9 cellular contexts compared by ENCODE assay signal in the genomic region with DNA sequence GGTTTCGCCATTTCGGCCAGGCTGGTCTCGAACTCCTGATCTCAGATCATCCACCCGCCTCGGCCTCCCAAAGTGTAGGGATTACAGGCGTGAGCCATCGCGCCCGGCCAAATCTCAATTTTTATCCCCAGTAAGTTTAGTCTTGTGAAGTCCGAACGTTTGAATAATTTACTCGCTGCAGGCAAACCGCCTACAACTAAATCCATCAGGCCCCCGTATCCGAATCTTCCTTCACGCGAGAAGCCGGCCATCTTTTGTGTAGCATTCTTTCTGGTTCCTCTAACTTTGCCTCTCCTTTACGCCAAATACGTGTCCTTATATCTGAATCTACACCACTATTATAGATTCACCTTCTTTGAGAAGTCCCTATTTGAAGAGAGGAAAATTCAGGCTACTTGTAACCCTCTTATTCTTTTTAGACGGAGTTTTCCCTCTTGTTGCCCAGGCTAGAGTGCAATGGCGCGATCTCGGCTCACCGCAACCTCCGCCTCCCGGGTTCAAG. TPM values are rescaled to one million over a fixed set of nuclear protein-coding genes. Genes with fewer than 3 reads are reported as not detected.
DNase-seq lines count a peak whose midpoint lies in the region; ATAC-seq, FAIRE-seq and TF ChIP-seq lines count a peak whose summit lies in the region.
"Had no signal": no experiment of that assay in that cellular context is flagged by ENCODE, and none has a peak within 500 bp of the region (broad histone marks: within the 10 kb centered on the region; RNA-seq: fewer than 3 reads in every experiment).

No MANE protein-coding gene starts in this region.

- POLR2A ChIA-PET in GM12878 (lab: Charles Lee), result interaction anchor here (1.5 to 1.8 kb wide), 2 partner anchors 48 to 57 kb away, joined by 3 to 4 read pairs; partner anchors contain the start of gene MICALL1

- H3K9me3 ChIP-seq in ES-I3 (ENCODE audit: control insufficient read depth, insufficient read depth, low read length) (peaks cover 4% of the 10 kb centered on the region; the same call in 1 of the 2 replicates), GM12878 (replicated peaks; ENCODE audit: control insufficient read depth, insufficient read depth, low read length) (peaks cover 2% of the 10 kb centered on the region; the same call in 2 of the 3 replicates), liver (ENCODE audit: control insufficient read depth in 4 of 4, low read length in 3 of 4) (no peaks in the 10 kb centered on the region), testis (no peaks in the 10 kb centered on the region)

- peak overlapping the region; percentile 56 for H2AFZ ChIP-seq in GM12878 (ENCODE audit: control insufficient read depth, low read depth, low read length)

- no peak for TF ChIP-seq CTCF in GM12878 (IDR thresholded peaks at IDR 0.05 in 2 of 3, conservative IDR thresholded peaks at IDR 0.05 in 1 of 3; ENCODE audit: control insufficient read depth in 2 of 3, extremely low read depth in 1 of 3, insufficient read depth in 1 of 3, low read depth in 3 of 3, low read length in 3 of 3)
- no peak for TF ChIP-seq CTCF in liver (IDR thresholded peaks at IDR 0.05; ENCODE audit: low read depth, low read length, missing input control)
- no peak for TF ChIP-seq CTCF in testis (IDR thresholded peaks at IDR 0.05)

- RAD21 ChIA-PET in GM12878 (lab: Charles Lee; ENCODE audit: unreplicated experiment), result no interaction called here

- H3K27me3 ChIP-seq in GM12878 (replicated peaks in 1 of 2; ENCODE audit: control insufficient read depth in 2 of 2, insufficient read depth in 2 of 2, low read length in 1 of 2), result no peaks in the 10 kb centered on the region
- no peaks in the 10 kb centered on the region for H3K27me3 ChIP-seq in liver (ENCODE audit: control insufficient read depth in 4 of 4, insufficient read depth in 4 of 4, low read length in 3 of 4)
- H3K27me3 ChIP-seq in testis, result no peaks in the 10 kb centered on the region

- SMC1A ChIA-PET in GM12878 (lab: Charles Lee; ENCODE audit: uncharacterized antibody, unreplicated experiment), result no interaction called here

- peaks cover 47% of the 10 kb centered on the region for H3K79me2 ChIP-seq in GM12878 (ENCODE audit: control insufficient read depth, insufficient read depth, low read length)

- TF ChIP-seq EP300 in GM12878 (IDR thresholded peaks at IDR 0.05; ENCODE audit: borderline replicate concordance in 1 of 2, control insufficient read depth in 1 of 2, low read depth in 2 of 2, low read length in 2 of 2), result no peak

- H3K4me1 ChIP-seq in ES-I3 (ENCODE audit: insufficient read depth, low read length) (no peaks in the 10 kb centered on the region), GM12878 (ENCODE audit: control insufficient read depth, insufficient read depth, low read length) (peaks cover 3% of the 10 kb centered on the region; the same call in 1 of the 2 replicates), liver (ENCODE audit: control insufficient read depth in 4 of 4, insufficient read depth in 4 of 4, low read length in 3 of 4) (peaks cover 2 to 32% (median 26%) of the 10 kb centered on the region in 4 donors), testis (peaks cover 18% of the 10 kb centered on the region)

- no peaks in the 10 kb centered on the region; the same call in 1 of the 2 replicates for H4K20me1 ChIP-seq in GM12878 (ENCODE audit: control insufficient read depth, insufficient read depth)

- in situ Hi-C loops in GM12878 (cut with MboI), result no loop called here

- intact Hi-C loops in GM12878 (cut with micrococcal nuclease; ENCODE audit: unreplicated experiment), result loop anchor here (10.0 kb wide), 1 partner anchor 906 kb away; the partner anchor contains the start of gene SUN2
- intact Hi-C loops in testis (cut with DNase I; ENCODE audit: low total_unique reads), result no loop called here

- BruUV-seq in GM12878 (replicated peaks; lab: Mats Ljungman, UMichigan), result TSS peak; percentile 96

- ATAC-seq in GM12878 (no peak), HG02759 (IDR thresholded peaks at IDR 0.05; ENCODE audit: unreplicated experiment) (no peak)

- H3K4me3 ChIP-seq in GM12878 (peak overlapping the region; percentile 90), liver (ENCODE audit: low read depth in 1 of 3, low read length in 3 of 3) (peak overlapping the region; percentile 86 to 98 (median 95)), testis (peak overlapping the region; percentile 82 to 87)

- peak overlapping the region; percentile 92 for H3K9ac ChIP-seq in ES-I3 (ENCODE audit: low read depth, low read length)
- H3K9ac ChIP-seq in GM12878 (ENCODE audit: control insufficient read depth, insufficient read depth, low read length), result peak overlapping the region; percentile 86
- peak overlapping the region; percentile 41 to 85 for H3K9ac ChIP-seq in liver (ENCODE audit: low read depth in 1 of 2, low read length in 2 of 2)

- DNase-seq in NCI-H2171 treated with DMSO at 0.1 percent for 48 hours (lab: John Stamatoyannopoulos, UW), result peak; percentile 15
- DNase-seq in GM12878 (ENCODE audit: low read depth, low spot score), result no peak
- no peak for DNase-seq in testis
- DNase-seq in NCI-H1048 (lab: John Stamatoyannopoulos, UW), result no peak
- no peak for DNase-seq in amniotic stem cell (lab: John Stamatoyannopoulos, UW)

- TF ChIP-seq RAD21 in GM12878 (IDR thresholded peaks at IDR 0.05; ENCODE audit: insufficient read depth, low read depth, low read length) (no peak), liver (IDR thresholded peaks at IDR 0.05) (no peak)

- TF ChIP-seq POLR2A in GM12878 (IDR thresholded peaks at IDR 0.05; ENCODE audit: low read depth, low read length) (no peak), testis (IDR thresholded peaks at IDR 0.05) (no peak)

- no peak for FAIRE-seq in GM12878 (lab: Jason Lieb, UNC)

- H3K36me3 ChIP-seq in ES-I3 (ENCODE audit: insufficient read depth, low read length) (peaks cover 26% of the 10 kb centered on the region), GM12878 (ENCODE audit: control insufficient read depth in 2 of 2, insufficient read depth in 2 of 2, low read length in 1 of 2) (peaks cover 7 to 20% of the 10 kb centered on the region in 2 experiments), liver (ENCODE audit: control insufficient read depth in 4 of 4, insufficient read depth in 3 of 4, low read depth in 1 of 4, low read length in 3 of 4) (peaks cover 2 to 16% (median 13%) of the 10 kb centered on the region in 4 donors), testis (ENCODE audit: low read depth, missing control alignments) (no peaks in the 10 kb centered on the region)

- CTCF ChIA-PET in GM12878 (lab: Yijun Ruan, JAX), result interaction anchor here (1.5 to 1.8 kb wide), 3 partner anchors 13 to 31 kb away, joined by 6 to 11 read pairs (median 8); no protein-coding TSS in a partner anchor

- H3K4me2 ChIP-seq in GM12878 (ENCODE audit: control insufficient read depth, insufficient read depth), result peak overlapping the region; percentile 66

- 62% methylated on average over 27 of the region's 27 CpGs for WGBS in GM12878 (ENCODE audit: insufficient coverage, insufficient replicate concordance, low lambda C conversion rate, missing lambda C conversion rate)
- 36% methylated on average over 27 of the region's 27 CpGs for WGBS in liver
- WGBS in testis, 2 donors, result 19 to 25% methylated on average over 27 of the region's 27 CpGs

- peak overlapping the region; percentile 81 for H3K27ac ChIP-seq in GM12878 (ENCODE audit: control insufficient read depth, insufficient read depth)
- peak overlapping the region; percentile 81 to 82 for H3K27ac ChIP-seq in liver (ENCODE audit: low read depth in 1 of 2, low read length in 2 of 2)
- peak overlapping the region; percentile 79 to 93 for H3K27ac ChIP-seq in testis

RNA-seq across cellular contexts. Expression of gene EIF3L, which starts 0.6 kb away (rescaled TPM):
- total RNA-seq in GM12878 (2013; cell fraction: nucleolus; rRNA removed), result 152 and 153 TPM in 2 replicates
- total RNA-seq in GM12878 (2014; rRNA removed) (624 and 646 TPM in 2 replicates), GM12878 (2014; rRNA removed; fragmentation: Illumina TruSeq; extraction: Trizol) (493 and 525 TPM in 2 replicates), GM12878 (2021) (593 and 613 TPM in 2 replicates), liver (100 to 1,000 TPM; 103 to 217 TPM), testis (100 to 1,000 TPM; 185 to 316 TPM)
- 933 TPM for polyA plus RNA-seq in GM12878 (2011; ENCODE audit: low read depth)
- polyA plus RNA-seq in GM12878 (2011; rRNA removed) (1,037 and 1,269 TPM in 2 replicates), GM12878 (2014; fragmentation: Illumina TruSeq; extraction: Trizol) (783 and 881 TPM in 2 replicates), GM12878 (2014; fragmentation: Nextera tagmentation; extraction: Ambion mirVana) (100 to 1,000 TPM; 521 to 732 TPM), GM12878 (2014; rRNA removed) (613 and 643 TPM in 2 replicates), GM12878 (2016; fragmentation: Nextera tagmentation; extraction: Ambion mirVana) (100 to 1,000 TPM; 294 to 302 TPM), liver (100 to 1,000 TPM; 104 to 117 TPM), testis (ENCODE audit: insufficient read depth, low read depth, low replicate concordance) (295 TPM)
- polyA plus RNA-seq in GM12878 (2011; cell fraction: cytosol; rRNA removed), result 868 and 904 TPM in 2 replicates
- 244 and 332 TPM in 2 replicates for polyA plus RNA-seq in GM12878 (2011; cell fraction: nucleus; rRNA removed)
- polyA plus RNA-seq in GM12878 (2012), result 1,002 and 1,217 TPM in 2 replicates
- polyA minus RNA-seq in GM12878 (2011; rRNA and poly(A)+ RNA removed), result 1,170 and 1,376 TPM in 2 replicates
- polyA minus RNA-seq in GM12878 (2011; cell fraction: cytosol; rRNA and poly(A)+ RNA removed), result 183 and 194 TPM in 2 replicates
- 89.0 and 104 TPM in 2 replicates for polyA minus RNA-seq in GM12878 (2011; cell fraction: nucleus; rRNA and poly(A)+ RNA removed)

RNA-seq across cellular contexts. Expression of gene ANKRD54, which starts 4.5 kb away (rescaled TPM):
- total RNA-seq in GM12878 (2013; cell fraction: nucleolus; rRNA removed), result 22.8 and 27.3 TPM in 2 replicates
- total RNA-seq in GM12878 (2014; rRNA removed) (19.0 and 19.1 TPM in 2 replicates), GM12878 (2014; rRNA removed; fragmentation: Illumina TruSeq; extraction: Trizol) (12.6 and 13.4 TPM in 2 replicates), GM12878 (2021) (15.8 and 18.3 TPM in 2 replicates), liver (10 to 100 TPM; 13.7 to 25.5 TPM), testis (100 to 1,000 TPM; 117 to 138 TPM)
- 5.8 TPM for polyA plus RNA-seq in GM12878 (2011; ENCODE audit: low read depth)
- polyA plus RNA-seq in GM12878 (2011; rRNA removed) (7.5 and 13.7 TPM in 2 replicates), GM12878 (2014; fragmentation: Illumina TruSeq; extraction: Trizol) (10.1 and 13.9 TPM in 2 replicates), GM12878 (2014; fragmentation: Nextera tagmentation; extraction: Ambion mirVana) (1 to 10 TPM; 5.8 to 9.7 TPM), GM12878 (2014; rRNA removed) (21.7 and 22.0 TPM in 2 replicates), GM12878 (2016; fragmentation: Nextera tagmentation; extraction: Ambion mirVana) (10 to 100 TPM; 25.3 to 31.6 TPM), liver (10 to 100 TPM; 10.7 to 11.3 TPM), testis (ENCODE audit: insufficient read depth, low read depth, low replicate concordance) (61.5 TPM)
- polyA plus RNA-seq in GM12878 (2011; cell fraction: cytosol; rRNA removed), result 15.4 and 25.6 TPM in 2 replicates
- polyA plus RNA-seq in GM12878 (2011; cell fraction: nucleus; rRNA removed), result 36.5 and 41.5 TPM in 2 replicates
- polyA plus RNA-seq in GM12878 (2012), result 8.3 and 9.9 TPM in 2 replicates
- 10.0 and 26.6 TPM in 2 replicates for polyA minus RNA-seq in GM12878 (2011; rRNA and poly(A)+ RNA removed)
- polyA minus RNA-seq in GM12878 (2011; cell fraction: cytosol; rRNA and poly(A)+ RNA removed), result 10.2 and 13.5 TPM in 2 replicates
- 6.9 and 13.8 TPM in 2 replicates for polyA minus RNA-seq in GM12878 (2011; cell fraction: nucleus; rRNA and poly(A)+ RNA removed)

RNA-seq across cellular contexts. Expression of gene GALR3, which starts 25.5 kb away (rescaled TPM):
- 0.96 TPM in 1 of 2 replicates, not detected in the other for total RNA-seq in GM12878 (2013; cell fraction: nucleolus; rRNA removed)
- total RNA-seq in GM12878 (2014; rRNA removed) (not detected in 2 replicates), GM12878 (2014; rRNA removed; fragmentation: Illumina TruSeq; extraction: Trizol) (not detected in 2 replicates), GM12878 (2021) (not detected in 2 replicates), liver (not detected), testis (1 to 10 TPM in 1 of 2 donors, under 1 TPM in 1; 0.81 to 4.8 TPM)
- not detected for polyA plus RNA-seq in GM12878 (2011; ENCODE audit: low read depth)
- polyA plus RNA-seq in GM12878 (2011; rRNA removed) (not detected in 2 replicates), GM12878 (2014; fragmentation: Illumina TruSeq; extraction: Trizol) (not detected in 2 replicates), GM12878 (2014; fragmentation: Nextera tagmentation; extraction: Ambion mirVana) (not detected), GM12878 (2014; rRNA removed) (not detected in 2 replicates), GM12878 (2016; fragmentation: Nextera tagmentation; extraction: Ambion mirVana) (not detected), liver (not detected), testis (ENCODE audit: insufficient read depth, low read depth, low replicate concordance) (not detected)
- not detected in 2 replicates for polyA plus RNA-seq in GM12878 (2011; cell fraction: cytosol; rRNA removed)
- polyA plus RNA-seq in GM12878 (2011; cell fraction: nucleus; rRNA removed), result 0.13 and 0.19 TPM in 2 replicates
- polyA plus RNA-seq in GM12878 (2012), result not detected in 2 replicates
- polyA minus RNA-seq in GM12878 (2011; rRNA and poly(A)+ RNA removed), result 0.26 TPM in 1 of 2 replicates, not detected in the other
- not detected in 2 replicates for polyA minus RNA-seq in GM12878 (2011; cell fraction: cytosol; rRNA and poly(A)+ RNA removed)
- not detected in 2 replicates for polyA minus RNA-seq in GM12878 (2011; cell fraction: nucleus; rRNA and poly(A)+ RNA removed)
- total RNA-seq: activated CD8-positive, alpha-beta memory T cell treated with anti-CD3 and anti-CD28 coated beads for 36 hours had no signal

RNA-seq across cellular contexts. Expression of gene GCAT, which starts 40.9 kb away (rescaled TPM):
- total RNA-seq in GM12878 (2013; cell fraction: nucleolus; rRNA removed), result 6.9 and 8.0 TPM in 2 replicates
- 28.6 and 32.6 TPM in 2 replicates for total RNA-seq in GM12878 (2014; rRNA removed)
- 8.9 and 9.3 TPM in 2 replicates for total RNA-seq in GM12878 (2014; rRNA removed; fragmentation: Illumina TruSeq; extraction: Trizol)
- total RNA-seq in GM12878 (2021), result 21.8 and 22.8 TPM in 2 replicates
- polyA plus RNA-seq in GM12878 (2011; ENCODE audit: low read depth), result 4.3 TPM
- polyA plus RNA-seq in GM12878 (2011; rRNA removed), result 4.0 and 10.8 TPM in 2 replicates
- polyA plus RNA-seq in GM12878 (2011; cell fraction: cytosol; rRNA removed), result 15.6 and 21.1 TPM in 2 replicates
- polyA plus RNA-seq in GM12878 (2011; cell fraction: nucleus; rRNA removed), result 22.0 and 24.7 TPM in 2 replicates
- 13.1 and 13.3 TPM in 2 replicates for polyA plus RNA-seq in GM12878 (2012)
- polyA plus RNA-seq in GM12878 (2014; fragmentation: Illumina TruSeq; extraction: Trizol), result 1.7 and 7.2 TPM in 2 replicates
- polyA plus RNA-seq in GM12878 (2014; fragmentation: Nextera tagmentation; extraction: Ambion mirVana), result 1 to 10 TPM in 1 of 2 experiments, under 1 TPM in 1; 0.95 to 2.4 TPM
- polyA plus RNA-seq in GM12878 (2014; rRNA removed), result 19.9 and 20.8 TPM in 2 replicates
- polyA plus RNA-seq in GM12878 (2016; fragmentation: Nextera tagmentation; extraction: Ambion mirVana), result 10 to 100 TPM; 29.9 to 34.3 TPM
- 7.3 and 14.1 TPM in 2 replicates for polyA minus RNA-seq in GM12878 (2011; rRNA and poly(A)+ RNA removed)
- 8.1 and 8.8 TPM in 2 replicates for polyA minus RNA-seq in GM12878 (2011; cell fraction: cytosol; rRNA and poly(A)+ RNA removed)
- 5.7 and 6.0 TPM in 2 replicates for polyA minus RNA-seq in GM12878 (2011; cell fraction: nucleus; rRNA and poly(A)+ RNA removed)
- 10 to 100 TPM; 27.7 to 31.8 TPM for total RNA-seq in liver
- 10 to 100 TPM; 20.7 to 32.6 TPM for polyA plus RNA-seq in liver
- 10 to 100 TPM; 36.7 to 40.6 TPM for total RNA-seq in testis
- 21.4 TPM for polyA plus RNA-seq in testis (ENCODE audit: insufficient read depth, low read depth, low replicate concordance)

RNA-seq across cellular contexts. Expression of gene MICALL1, which starts 57.5 kb away (rescaled TPM):
- 17.2 and 20.1 TPM in 2 replicates for total RNA-seq in GM12878 (2013; cell fraction: nucleolus; rRNA removed)
- total RNA-seq in GM12878 (2014; rRNA removed) (11.6 and 15.0 TPM in 2 replicates), GM12878 (2014; rRNA removed; fragmentation: Illumina TruSeq; extraction: Trizol) (8.6 and 8.8 TPM in 2 replicates), GM12878 (2021) (26.0 and 30.7 TPM in 2 replicates), liver (1 to 10 TPM; 2.7 to 9.3 TPM), testis (10 to 100 TPM; 25.2 to 38.0 TPM)
- 4.6 TPM for polyA plus RNA-seq in GM12878 (2011; ENCODE audit: low read depth)
- polyA plus RNA-seq in GM12878 (2011; rRNA removed) (3.4 and 6.3 TPM in 2 replicates), GM12878 (2014; fragmentation: Illumina TruSeq; extraction: Trizol) (7.7 and 12.5 TPM in 2 replicates), GM12878 (2014; fragmentation: Nextera tagmentation; extraction: Ambion mirVana) (1 to 10 TPM in 1 of 2 experiments, under 1 TPM in 1; 0.72 to 2.0 TPM), GM12878 (2014; rRNA removed) (12.2 and 15.8 TPM in 2 replicates), GM12878 (2016; fragmentation: Nextera tagmentation; extraction: Ambion mirVana) (1 to 10 TPM; 2.5 to 6.9 TPM), liver (1 to 10 TPM; 2.0 to 5.5 TPM), testis (ENCODE audit: insufficient read depth, low read depth, low replicate concordance) (30.8 TPM)
- 9.6 and 12.2 TPM in 2 replicates for polyA plus RNA-seq in GM12878 (2011; cell fraction: cytosol; rRNA removed)
- polyA plus RNA-seq in GM12878 (2011; cell fraction: nucleus; rRNA removed), result 12.7 and 20.2 TPM in 2 replicates
- polyA plus RNA-seq in GM12878 (2012), result 6.8 and 9.8 TPM in 2 replicates
- 8.4 and 21.8 TPM in 2 replicates for polyA minus RNA-seq in GM12878 (2011; rRNA and poly(A)+ RNA removed)
- 11.4 and 12.1 TPM in 2 replicates for polyA minus RNA-seq in GM12878 (2011; cell fraction: cytosol; rRNA and poly(A)+ RNA removed)
- 5.7 and 12.5 TPM in 2 replicates for polyA minus RNA-seq in GM12878 (2011; cell fraction: nucleus; rRNA and poly(A)+ RNA removed)

Comparison
In these comparisons a context has a peak if more than half of its experiments do, and no peak if none do; other contexts are left out.
1. RNA of gene ANKRD54, which starts 4.5 kb away (total RNA-seq): 117 to 138 TPM in testis; 13.7 to 25.5 TPM in liver and 12.6 to 27.3 TPM in GM12878; every median in the first group is over 4 times any median in the second.
2. Peak in every context shown above with its lines, with median percentiles within 50 percentile points of each other: H3K9ac ChIP-seq, H3K27ac ChIP-seq and H3K4me3 ChIP-seq.